ENCODE assay signal across 26 cellular contexts in genomic region chr13:74732736-74733135, GRCh38.
"Had no signal": no experiment of that assay in that cellular context is flagged by ENCODE, and none has a peak within 500 bp of the region (broad histone marks: within the 10 kb centered on the region; RNA-seq: fewer than 3 reads in every experiment).

No MANE protein-coding gene starts in this region.

- ATAC-seq: esophagus mucosa; gastrocnemius medialis; left lobe of liver; naive thymus-derived CD8-positive, alpha-beta T cell; sciatic nerve; stimulated activated effector memory CD8-positive, alpha-beta T cell treated with anti-CD3 and anti-CD28 coated beads, Interleukin-12 subunit alpha, Interleukin-12 subunit beta, amount 100 ng/mL, for 72 hours; stimulated activated naive CD8-positive, alpha-beta T cell treated with anti-CD3 and anti-CD28 coated beads, Interleukin-15, Interleukin-2, amounts not matched to agents 100 U/mL and 50 U/mL, for 24 hours had no signal

- H3K27ac Mint-ChIP-seq: dendritic cell treated with granulocyte-macrophage colony-stimulating factor and Interleukin-4, amounts not matched to agents 40 ng/mL and 50 ng/mL, for 4 days; endodermal cell; naive thymus-derived CD8-positive, alpha-beta T cell; nephron progenitor cell; progenitor cell of endocrine pancreas; stimulated activated effector memory CD8-positive, alpha-beta T cell treated with anti-CD3 and anti-CD28 coated beads, Interleukin-12 subunit alpha, Interleukin-12 subunit beta, amount 100 ng/mL, for 72 hours; type B pancreatic cell had no signal

- H3K36me3 ChIP-seq: colonic mucosa, gastrocnemius medialis, neutrophil, tibial artery had no signal

- H3K27ac ChIP-seq: colonic mucosa, epithelial cell of prostate, gastrocnemius medialis, neutrophil, parathyroid adenoma, testis, tibial artery had no signal

- H3K9me3 ChIP-seq: colonic mucosa, gastrocnemius medialis, neutrophil, testis, tibial artery had no signal

- H3K27me3 ChIP-seq: colonic mucosa, gastrocnemius medialis, neutrophil, testis, tibial artery had no signal

- H3K4me3 ChIP-seq: colonic mucosa, gastrocnemius medialis, lung, testis, tibial artery had no signal

- H3K79me2 ChIP-seq: parathyroid adenoma had no signal

- H3K4me3 Mint-ChIP-seq: dendritic cell treated with granulocyte-macrophage colony-stimulating factor and Interleukin-4, amounts not matched to agents 40 ng/mL and 50 ng/mL, for 4 days; endodermal cell; naive thymus-derived CD8-positive, alpha-beta T cell; nephron progenitor cell; stimulated activated effector memory CD8-positive, alpha-beta T cell treated with anti-CD3 and anti-CD28 coated beads, Interleukin-12 subunit alpha, Interleukin-12 subunit beta, amount 100 ng/mL, for 72 hours; type B pancreatic cell had no signal

- H3K4me1 Mint-ChIP-seq: naive thymus-derived CD8-positive, alpha-beta T cell; stimulated activated effector memory CD8-positive, alpha-beta T cell treated with anti-CD3 and anti-CD28 coated beads, Interleukin-12 subunit alpha, Interleukin-12 subunit beta, amount 100 ng/mL, for 72 hours had no signal

- H3K36me3 Mint-ChIP-seq: naive thymus-derived CD8-positive, alpha-beta T cell; stimulated activated effector memory CD8-positive, alpha-beta T cell treated with anti-CD3 and anti-CD28 coated beads, Interleukin-12 subunit alpha, Interleukin-12 subunit beta, amount 100 ng/mL, for 72 hours; type B pancreatic cell had no signal

- H3K27me3 Mint-ChIP-seq: dendritic cell treated with granulocyte-macrophage colony-stimulating factor and Interleukin-4, amounts not matched to agents 40 ng/mL and 50 ng/mL, for 4 days; progenitor cell of endocrine pancreas; type B pancreatic cell had no signal

- FAIRE-seq: kidney had no signal

- H2AFZ ChIP-seq: parathyroid adenoma had no signal

- DNase-seq: colonic mucosa; effector CD8-positive, alpha-beta T cell; endodermal cell; gastrocnemius medialis; head of caudate nucleus; kidney; mesenchymal stem cell; midbrain; naive thymus-derived CD8-positive, alpha-beta T cell; nephron progenitor cell; stimulated activated CD4-positive, alpha-beta T cell treated with anti-CD3 and anti-CD28 coated beads, Interleukin-2, amount 100 ng/mL, for 24 hours; stimulated activated CD4-positive, alpha-beta T cell treated with anti-CD3 and anti-CD28 coated beads, Interleukin-4, amount 100 ng/mL, for 24 hours; stimulated activated naive CD8-positive, alpha-beta T cell treated with anti-CD3 and anti-CD28 coated beads, Interleukin-15, Interleukin-2, amounts not matched to agents 100 U/mL and 50 U/mL, for 24 hours; testis; tibial artery had no signal

- H3K9me3 Mint-ChIP-seq: endodermal cell, nephron progenitor cell had no signal

- H3K9ac ChIP-seq: parathyroid adenoma had no signal

- H3K4me1 ChIP-seq: colonic mucosa, gastrocnemius medialis, parathyroid adenoma, testis, tibial artery had no signal
